ENCODE assay signal across 5 cellular contexts in the genomic region with DNA sequence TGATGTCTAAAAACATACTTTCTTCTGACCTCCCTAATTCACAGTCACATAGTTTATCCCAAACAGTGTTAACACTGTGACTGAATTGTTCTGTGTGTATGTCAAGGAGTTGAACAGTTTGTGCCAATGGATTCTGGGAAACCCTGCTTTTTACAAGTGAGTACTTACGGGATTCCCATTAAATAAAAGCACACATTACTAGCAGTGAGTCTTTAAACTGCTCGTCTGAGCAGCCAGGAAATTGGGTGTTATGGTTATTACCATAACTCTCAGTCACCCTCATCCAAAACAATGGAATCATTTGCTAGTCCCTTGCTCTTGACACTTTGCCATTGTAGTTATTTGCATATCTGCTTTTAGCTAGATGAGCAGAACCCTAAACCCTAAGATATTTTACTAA.
"Had no signal": no experiment of that assay in that cellular context is flagged by ENCODE, and none has a peak within 500 bp of the region (broad histone marks: within the 10 kb centered on the region; RNA-seq: fewer than 3 reads in every experiment).

No MANE protein-coding gene starts in this region.

- DNase-seq: IMR-90, KBM-7, KG1 had no signal

- H3K4me3 ChIP-seq: K562 had no signal

- H3K27ac ChIP-seq: HL-60 had no signal
